Comparison of ENCODE assay signal across 26 cellular contexts in the genomic region with DNA sequence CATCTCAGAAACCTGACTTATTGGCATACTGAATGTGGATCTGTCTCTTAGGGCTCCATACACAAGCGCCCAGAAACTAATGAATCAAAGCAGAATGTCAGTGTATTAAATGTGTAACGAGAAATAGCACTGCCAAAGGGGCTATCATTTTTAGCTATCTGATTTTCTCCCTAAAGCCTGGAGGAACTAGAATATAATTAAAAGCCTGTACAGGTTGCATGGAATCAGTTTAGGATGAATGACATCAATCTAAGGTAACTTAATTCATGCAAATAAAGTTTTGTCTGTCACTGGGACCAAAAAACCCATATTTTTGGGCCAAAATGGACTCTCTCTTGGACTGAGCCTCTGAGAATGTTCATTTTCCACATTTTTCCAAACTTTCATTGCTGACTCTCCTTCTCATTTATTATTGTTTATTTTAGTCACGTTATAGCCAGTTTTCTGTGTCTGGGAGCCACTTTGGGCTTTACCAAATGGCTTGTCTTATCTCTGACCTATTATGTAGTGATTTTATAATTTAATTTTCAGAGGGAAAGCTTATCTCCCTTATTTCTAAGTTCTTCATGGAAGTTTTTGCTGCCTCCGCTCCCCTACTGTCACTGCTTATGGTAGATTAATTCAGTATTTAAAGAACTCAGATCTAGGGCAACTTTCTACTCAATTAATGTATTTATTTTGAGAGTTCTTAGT. TPM values are rescaled to one million over a fixed set of nuclear protein-coding genes. Genes with fewer than 3 reads are reported as not detected.
DNase-seq lines count a peak whose midpoint lies in the region; ATAC-seq and TF ChIP-seq lines count a peak whose summit lies in the region.
"Had no signal": no experiment of that assay in that cellular context is flagged by ENCODE, and none has a peak within 500 bp of the region (broad histone marks: within the 10 kb centered on the region; RNA-seq: fewer than 3 reads in every experiment).

No MANE protein-coding gene starts in this region.

- no peak overlapping the region for H3K4me3 Mint-ChIP-seq in activated naive CD8-positive, alpha-beta T cell treated with anti-CD3 and anti-CD28 coated beads for 36 hours
- H3K4me3 Mint-ChIP-seq in naive thymus-derived CD8-positive, alpha-beta T cell = no peak overlapping the region
- H3K4me3 Mint-ChIP-seq: CD4-positive, alpha-beta T cell had no signal

- no peak overlapping the region for H2AFZ ChIP-seq in GM23248

- no peaks in the 10 kb centered on the region for H3K9me3 ChIP-seq in HUES6 (ENCODE audit: control insufficient read depth, insufficient read depth, low read depth, low read length)
- H3K9me3 ChIP-seq in iPS-18a (ENCODE audit: control insufficient read depth, low read depth, low read length) = no peaks in the 10 kb centered on the region
- no peaks in the 10 kb centered on the region for H3K9me3 ChIP-seq in GM23248 (ENCODE audit: low read depth)
- H3K9me3 ChIP-seq: A549; BLaER1 treated with 17β-estradiol and CSF1 and Interleukin-3, amounts not matched to agents 10 nM and 100 nM had no signal

- H3K27me3 ChIP-seq in HUES6 (ENCODE audit: control insufficient read depth, insufficient read depth, low read length) = no peaks in the 10 kb centered on the region
- H3K27me3 ChIP-seq in iPS-18a (ENCODE audit: control insufficient read depth, insufficient read depth, low read length) = no peaks in the 10 kb centered on the region
- no peaks in the 10 kb centered on the region for H3K27me3 ChIP-seq in GM23248 (replicated peaks; ENCODE audit: insufficient read depth)
- H3K27me3 ChIP-seq: BLaER1 treated with 17β-estradiol and CSF1 and Interleukin-3, amounts not matched to agents 10 nM and 100 nM had no signal

- no peak for DNase-seq in activated naive CD8-positive, alpha-beta T cell treated with anti-CD3 and anti-CD28 coated beads for 36 hours
- no peak for DNase-seq in naive thymus-derived CD8-positive, alpha-beta T cell
- DNase-seq in germinal center (ENCODE audit: low spot score) = no peak
- DNase-seq in GM23248 = no peak
- DNase-seq: AML-193; CD4-positive, alpha-beta T cell; COR-L47; DMS53; MM.1S; NCI-H1417; NCI-H1694; NCI-H2029 treated with DMSO at 0.1 percent for 48 hours; NCI-H446 treated with DMSO at 0.1 percent for 48 hours; NCI-H526; NCI-H82; NK-92 treated with Interleukin-12 subunit alpha and Interleukin-12 subunit beta, amount 100 ng/mL, for 24 hours; RPMI8226; SHP77; SW 1271 had no signal

- in situ Hi-C loops in GM23248 (cut with MboI) = no loop called here

- H3K9me2 ChIP-seq in GM23248 (ENCODE audit: insufficient read depth) = no peaks in the 10 kb centered on the region

- H4K20me1 ChIP-seq in GM23248 (ENCODE audit: insufficient read depth) = no peaks in the 10 kb centered on the region
- H4K20me1 ChIP-seq: BLaER1 treated with 17β-estradiol and CSF1 and Interleukin-3, amounts not matched to agents 10 nM and 100 nM had no signal

- no peaks in the 10 kb centered on the region for H3K4me1 Mint-ChIP-seq in activated naive CD8-positive, alpha-beta T cell treated with anti-CD3 and anti-CD28 coated beads for 36 hours
- H3K4me1 Mint-ChIP-seq in naive thymus-derived CD8-positive, alpha-beta T cell = no peaks in the 10 kb centered on the region

- H3K36me3 ChIP-seq in HUES6 (ENCODE audit: control insufficient read depth, insufficient read depth, low read length) (no peaks in the 10 kb centered on the region), iPS-18a (ENCODE audit: control insufficient read depth, low read depth, low read length) (no peaks in the 10 kb centered on the region), GM23248 (ENCODE audit: low read depth) (no peaks in the 10 kb centered on the region)
- H3K36me3 ChIP-seq: BLaER1 treated with 17β-estradiol and CSF1 and Interleukin-3, amounts not matched to agents 10 nM and 100 nM had no signal

- 84 to 85% methylated on average over 4 of the region's 4 CpGs for WGBS in GM23248 (ENCODE audit: low coverage in 1 of 2, low lambda C conversion rate in 2 of 2, missing lambda C conversion rate in 2 of 2), 2 experiments

- H3F3A ChIP-seq in GM23248 (ENCODE audit: insufficient read depth) = peaks cover 10% of the 10 kb centered on the region

- H3K4me1 ChIP-seq in HUES6 (ENCODE audit: control insufficient read depth, insufficient read depth, low read length) (peaks cover 46% of the 10 kb centered on the region), iPS-18a (ENCODE audit: control insufficient read depth, low read depth, low read length) (peaks cover 41% of the 10 kb centered on the region), GM23248 (ENCODE audit: insufficient read depth) (peaks cover 43% of the 10 kb centered on the region)
- H3K4me1 ChIP-seq: A549; BLaER1 treated with 17β-estradiol and CSF1 and Interleukin-3, amounts not matched to agents 10 nM and 100 nM had no signal

- no peak; the same call in 2 of the 3 replicates for ATAC-seq in SK-N-SH treated with all-trans-retinoic acid at 6 μM for 48 hours
- ATAC-seq in naive thymus-derived CD8-positive, alpha-beta T cell = no peak
- ATAC-seq: A549 had no signal

- H3K27ac ChIP-seq in HUES6 (ENCODE audit: low read depth, low read length) (peak overlapping the region; percentile 46; the same call in 1 of the 2 replicates), iPS-18a (ENCODE audit: low read length) (peak overlapping the region; percentile 46), GM23248 (no peak overlapping the region)
- H3K27ac ChIP-seq: A549; BLaER1 treated with 17β-estradiol and CSF1 and Interleukin-3, amounts not matched to agents 10 nM and 100 nM; HL-60; KMS-11 had no signal

- no peaks in the 10 kb centered on the region for H3K27me3 Mint-ChIP-seq in activated naive CD8-positive, alpha-beta T cell treated with anti-CD3 and anti-CD28 coated beads for 36 hours
- peaks cover 0 to 6% (median 0%) of the 10 kb centered on the region in 5 donors for H3K27me3 Mint-ChIP-seq in naive thymus-derived CD8-positive, alpha-beta T cell
- H3K27me3 Mint-ChIP-seq: CD4-positive, alpha-beta T cell had no signal

- H3K9ac ChIP-seq in HUES6 (ENCODE audit: low read length) (no peak overlapping the region), iPS-18a (ENCODE audit: low read length) (no peak overlapping the region), GM23248 (no peak overlapping the region)
- H3K9ac ChIP-seq: BLaER1 treated with 17β-estradiol and CSF1 and Interleukin-3, amounts not matched to agents 10 nM and 100 nM; KMS-11 had no signal

- H3K27ac Mint-ChIP-seq in activated naive CD8-positive, alpha-beta T cell treated with anti-CD3 and anti-CD28 coated beads for 36 hours = no peak overlapping the region
- no peak overlapping the region for H3K27ac Mint-ChIP-seq in naive thymus-derived CD8-positive, alpha-beta T cell
- H3K27ac Mint-ChIP-seq: CD4-positive, alpha-beta T cell had no signal

- H3K4me3 ChIP-seq in HUES6 (ENCODE audit: low read depth, low read length) (no peak overlapping the region), iPS-18a (ENCODE audit: low read length) (peak overlapping the region; percentile 1), GM23248 (no peak overlapping the region)
- H3K4me3 ChIP-seq: A549; BLaER1 treated with 17β-estradiol and CSF1 and Interleukin-3, amounts not matched to agents 10 nM and 100 nM had no signal

- POLR2A ChIA-PET in naive thymus-derived CD8-positive, alpha-beta T cell (lab: Charles Lee) = no interaction called here

- H3K79me2 ChIP-seq in GM23248 (ENCODE audit: insufficient read depth) = peaks cover 100% of the 10 kb centered on the region

- no peaks in the 10 kb centered on the region for H3K9me3 Mint-ChIP-seq in activated naive CD8-positive, alpha-beta T cell treated with anti-CD3 and anti-CD28 coated beads for 36 hours
- peaks cover 0 to 9% (median 0%) of the 10 kb centered on the region in 9 donors for H3K9me3 Mint-ChIP-seq in naive thymus-derived CD8-positive, alpha-beta T cell

- no peak overlapping the region for H3K4me2 ChIP-seq in GM23248 (ENCODE audit: unreplicated experiment)
- H3K4me2 ChIP-seq: A549; BLaER1 treated with 17β-estradiol and CSF1 and Interleukin-3, amounts not matched to agents 10 nM and 100 nM; KMS-11 had no signal

- H3K36me3 Mint-ChIP-seq in activated naive CD8-positive, alpha-beta T cell treated with anti-CD3 and anti-CD28 coated beads for 36 hours = no peaks in the 10 kb centered on the region
- H3K36me3 Mint-ChIP-seq in naive thymus-derived CD8-positive, alpha-beta T cell = no peaks in the 10 kb centered on the region

TF ChIP-seq in SK-N-SH treated with all-trans-retinoic acid at 6 μM for 48 hours, 23 proteins besides CTCF, POLR2A, EP300 and RAD21:
- TF ChIP-seq TOX (CRISPR knock-in tag; IDR thresholded peaks at IDR 0.05; ENCODE audit: borderline replicate concordance) (no peak), OSR1 (CRISPR knock-in tag; IDR thresholded peaks at IDR 0.05) (no peak), ZNF8 (CRISPR knock-in tag; IDR thresholded peaks at IDR 0.05) (no peak), PPARA (CRISPR knock-in tag; IDR thresholded peaks at IDR 0.05; ENCODE audit: borderline replicate concordance) (no peak), GLIS3 (CRISPR knock-in tag; IDR thresholded peaks at IDR 0.05) (no peak), ESRRG (CRISPR knock-in tag; IDR thresholded peaks at IDR 0.05) (no peak), CSDC2 (CRISPR knock-in tag; IDR thresholded peaks at IDR 0.05) (no peak), TCF4 (CRISPR knock-in tag; IDR thresholded peaks at IDR 0.05; ENCODE audit: borderline replicate concordance) (peak; percentile 42; the same call in 1 of the 2 replicates), ZNF70 (CRISPR knock-in tag; IDR thresholded peaks at IDR 0.05) (no peak), ISL1 (CRISPR knock-in tag; IDR thresholded peaks at IDR 0.05) (peak; percentile 45; the same call in 1 of the 2 replicates), ZNF565 (CRISPR knock-in tag; conservative IDR thresholded peaks at IDR 0.05; ENCODE audit: low read depth) (no peak)
- TF ChIP-seq, protein P1, sequence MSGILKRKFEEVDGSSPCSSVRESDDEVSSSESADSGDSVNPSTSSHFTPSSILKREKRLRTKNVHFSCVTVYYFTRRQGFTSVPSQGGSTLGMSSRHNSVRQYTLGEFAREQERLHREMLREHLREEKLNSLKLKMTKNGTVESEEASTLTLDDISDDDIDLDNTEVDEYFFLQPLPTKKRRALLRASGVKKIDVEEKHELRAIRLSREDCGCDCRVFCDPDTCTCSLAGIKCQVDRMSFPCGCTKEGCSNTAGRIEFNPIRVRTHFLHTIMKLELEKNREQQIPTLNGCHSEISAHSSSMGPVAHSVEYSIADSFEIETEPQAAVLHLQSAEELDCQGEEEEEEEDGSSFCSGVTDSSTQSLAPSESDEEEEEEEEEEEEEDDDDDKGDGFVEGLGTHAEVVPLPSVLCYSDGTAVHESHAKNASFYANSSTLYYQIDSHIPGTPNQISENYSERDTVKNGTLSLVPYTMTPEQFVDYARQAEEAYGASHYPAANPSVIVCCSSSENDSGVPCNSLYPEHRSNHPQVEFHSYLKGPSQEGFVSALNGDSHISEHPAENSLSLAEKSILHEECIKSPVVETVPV (CRISPR knock-in tag; IDR thresholded peaks at IDR 0.05) = no peak; the same call in 1 of the 2 replicates
TF ChIP-seq in SK-N-SH treated with all-trans-retinoic acid at 6 μM for 48 hours: peak in this region for 2.

RNA-seq across cellular contexts. Expression of a gene that starts 47.0 kb away (rescaled TPM):
- not detected for total RNA-seq in activated naive CD8-positive, alpha-beta T cell treated with anti-CD3 and anti-CD28 coated beads for 36 hours
- not detected for total RNA-seq in naive thymus-derived CD8-positive, alpha-beta T cell
- not detected for polyA plus RNA-seq in naive thymus-derived CD8-positive, alpha-beta T cell
- 32.5 and 33.0 TPM in 2 replicates for total RNA-seq in GM23248 (2014; rRNA removed; shearing (Covaris generic))
- 67.4 and 68.8 TPM in 2 replicates for polyA plus RNA-seq in GM23248 (2016; fragmentation: Nextera tagmentation; extraction: Ambion mirVana)
- total RNA-seq: CD4-positive, alpha-beta T cell had no signal

Comparison
In these comparisons a context has a peak if more than half of its experiments do, and no peak if none do; other contexts are left out.
1. RNA of a gene that starts 47.0 kb away (total RNA-seq): 32.5 to 33.0 TPM in GM23248; not detected in activated naive CD8-positive, alpha-beta T cell treated with anti-CD3 and anti-CD28 coated beads for 36 hours and not detected in naive thymus-derived CD8-positive, alpha-beta T cell; every median in the first group is over 10 times any median in the second.